26 cellular contexts compared by ENCODE assay signal in the genomic region with DNA sequence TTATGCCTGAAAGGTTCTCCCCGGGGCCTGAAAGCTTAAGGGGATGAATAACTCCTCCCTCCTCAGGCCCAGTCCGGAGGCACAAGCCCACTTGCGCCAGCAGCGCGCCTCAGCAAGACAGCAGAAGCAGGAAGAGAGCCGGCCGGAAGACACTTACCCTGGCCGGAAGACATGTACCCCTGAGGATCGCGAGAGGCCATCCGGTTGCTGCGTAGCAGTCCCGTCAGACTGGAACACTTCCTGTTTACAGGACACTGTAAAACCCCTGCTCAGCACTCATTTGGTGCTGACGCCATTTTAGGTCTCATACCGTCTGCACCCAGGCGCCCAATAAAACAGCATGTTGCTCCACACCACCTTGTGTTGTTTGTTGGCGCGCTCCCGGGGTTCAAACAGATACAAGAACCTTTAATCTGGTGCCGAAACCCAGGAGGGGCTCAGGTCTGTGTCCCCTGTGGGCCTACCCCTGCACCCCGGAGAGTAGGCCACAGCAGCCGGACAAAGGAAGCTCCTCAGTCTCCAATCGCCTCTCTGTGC. TPM values are rescaled to one million over a fixed set of nuclear protein-coding genes. Genes with fewer than 3 reads are reported as not detected.
"Had no signal": no experiment of that assay in that cellular context is flagged by ENCODE, and none has a peak within 500 bp of the region (broad histone marks: within the 10 kb centered on the region; RNA-seq: fewer than 3 reads in every experiment).

No MANE protein-coding gene starts in this region.

- H3K27ac ChIP-seq: adrenal gland, SJSA1 had no signal

- ATAC-seq: activated T-cell treated with anti-CD3 and anti-CD28 coated beads, Interleukin-2, amount 50 U/mL, for 4 hours; K562; Panc1; SK-N-SH treated with all-trans-retinoic acid at 6 μM for 48 hours had no signal

- DNase-seq: activated B cell treated with CpG ODN at 0.5 μM for 24 hours; activated CD4-positive, alpha-beta T cell treated with anti-CD3 and anti-CD28 coated beads for 1 hour; activated CD4-positive, alpha-beta T cell treated with anti-CD3 and anti-CD28 coated beads, Interleukin-2, amount 10 ng/mL, durations not matched to agents 24 days and 14 days; activated CD4-positive, alpha-beta T cell treated with anti-CD3 and anti-CD28 coated beads, Interleukin-2, amount 50 U/mL, for 48 hours; activated naive CD4-positive, alpha-beta T cell treated with anti-CD3 and anti-CD28 coated beads, Interleukin-2, amount 50 U/mL, for 16 hours; activated naive CD8-positive, alpha-beta T cell treated with anti-CD3 and anti-CD28 coated beads, Interleukin-2, amount 10 ng/mL, durations not matched to agents 7 days and 5 days; activated T-cell treated with anti-CD3 and anti-CD28 coated beads, Interleukin-2, amount 50 U/mL, for 4 hours; anterior cingulate cortex; Karpas-422; MM.1S; NCI-H1105; NCI-H1436; NCI-H1694 treated with DMSO at 0.1 percent for 48 hours; NCI-H2029 treated with DMSO at 0.1 percent for 48 hours; NCI-H510A treated with DMSO at 0.1 percent for 48 hours; NCI-H69; NK-92 treated with Interleukin-12 subunit alpha and Interleukin-12 subunit beta, amount 100 ng/mL, for 24 hours; OCI-M1; SHP77; SW 1271 had no signal

- H3K4me3 ChIP-seq: adrenal gland, K562, SJSA1 had no signal

- H3K36me3 ChIP-seq: adrenal gland, SJSA1 had no signal

- H3K27me3 ChIP-seq: adrenal gland, SJSA1 had no signal

- H3K4me1 ChIP-seq: adrenal gland, SJSA1 had no signal

- H3K9me3 ChIP-seq: adrenal gland, SJSA1 had no signal

RNA-seq across cellular contexts. Expression of a gene that starts 30.3 kb away (rescaled TPM):
- total RNA-seq: activated B cell treated with CpG ODN at 0.5 μM for 24 hours; activated CD4-positive, alpha-beta T cell treated with anti-CD3 and anti-CD28 coated beads, Interleukin-2, amount 10 ng/mL, durations not matched to agents 24 days and 14 days; activated naive CD8-positive, alpha-beta T cell treated with anti-CD3 and anti-CD28 coated beads, Interleukin-2, amount 10 ng/mL, durations not matched to agents 7 days and 5 days; activated T-cell treated with anti-CD3 and anti-CD28 coated beads, Interleukin-2, amount 50 U/mL, for 4 hours; adrenal gland; cardiac septum; K562; SJSA1 had no signal
- polyA plus RNA-seq: adrenal gland, K562 had no signal
